In the genomic region with DNA sequence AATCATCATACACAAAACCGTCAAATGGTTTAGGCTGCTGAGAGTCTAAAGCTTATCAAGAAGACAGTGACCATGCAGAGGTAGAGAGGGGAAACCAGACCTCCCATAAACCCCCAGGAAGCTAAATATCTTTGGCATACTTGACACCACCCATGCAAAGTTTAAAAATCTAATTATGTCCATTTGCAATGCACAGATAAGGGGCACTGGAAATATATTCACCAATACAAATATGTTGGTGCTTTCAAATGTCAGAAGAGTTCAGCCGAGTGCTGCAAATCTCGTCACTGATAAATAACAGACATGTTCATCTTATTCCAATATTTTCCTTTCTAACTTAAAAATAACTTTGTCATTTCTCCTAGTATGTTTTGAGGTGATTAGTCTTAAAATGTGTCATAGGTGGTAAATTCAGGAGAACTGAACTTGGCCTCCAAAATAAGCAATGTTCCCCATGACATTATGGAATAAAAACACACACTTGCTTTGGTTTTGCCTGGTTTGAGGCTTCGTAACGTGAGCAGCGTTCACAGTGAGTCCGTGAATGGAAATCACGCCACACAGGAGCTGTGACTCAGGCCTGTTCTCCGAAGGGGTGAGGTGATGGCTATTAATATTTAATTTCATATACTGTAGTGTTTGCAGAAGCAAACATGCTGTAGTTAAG, we compare ENCODE assay signal across 12 cellular contexts.
DNase-seq lines count a peak whose midpoint lies in the region; ATAC-seq and TF ChIP-seq lines count a peak whose summit lies in the region.
"Had no signal": no experiment of that assay in that cellular context is flagged by ENCODE, and none has a peak within 500 bp of the region (broad histone marks: within the 10 kb centered on the region; RNA-seq: fewer than 3 reads in every experiment).

No MANE protein-coding gene starts in this region.

- DNase-seq in NCI-H2029 (lab: John Stamatoyannopoulos, UW) (peak; percentile 38), NCI-H2029 treated with DMSO at 0.1 percent for 48 hours (lab: John Stamatoyannopoulos, UW) (no peak), epithelial cell of proximal tubule (ENCODE audit: low read depth) (peak; percentile 66), myocyte (ENCODE audit: low read depth) (peak; percentile 44), upper lobe of right lung (no peak), T-helper 2 cell (no peak), WERI-Rb-1 (no peak)
- DNase-seq: 8988T, Peyer's patch had no signal

- peaks cover 18% of the 10 kb centered on the region for H3K4me1 ChIP-seq in upper lobe of right lung

- TF ChIP-seq CTCF in epithelial cell of proximal tubule (conservative IDR thresholded peaks at IDR 0.05; ENCODE audit: low read depth, low read length) (no peak), upper lobe of right lung (IDR thresholded peaks at IDR 0.05) (no peak), WERI-Rb-1 (IDR thresholded peaks at IDR 0.05; ENCODE audit: low read depth, low read length) (no peak)

- H3K27ac ChIP-seq in upper lobe of right lung (peak overlapping the region; percentile 87), WERI-Rb-1 (no peak overlapping the region)
- H3K27ac ChIP-seq: KMS-11, neutrophil, Peyer's patch had no signal

- intact Hi-C loops in upper lobe of right lung (cut with DNase I): no loop called here

- no peaks in the 10 kb centered on the region for H3K36me3 ChIP-seq in upper lobe of right lung
- no peaks in the 10 kb centered on the region for H3K36me3 ChIP-seq in WERI-Rb-1
- H3K36me3 ChIP-seq: neutrophil, Peyer's patch had no signal

- H3K9me3 ChIP-seq in upper lobe of right lung (no peaks in the 10 kb centered on the region), WERI-Rb-1 (ENCODE audit: severe bottlenecking) (no peaks in the 10 kb centered on the region)
- H3K9me3 ChIP-seq: neutrophil, Peyer's patch had no signal

- H3K27me3 ChIP-seq in upper lobe of right lung (no peaks in the 10 kb centered on the region), WERI-Rb-1 (ENCODE audit: insufficient read depth, low read depth, severe bottlenecking) (no peaks in the 10 kb centered on the region)
- H3K27me3 ChIP-seq: neutrophil, Peyer's patch had no signal

- H3K4me3 ChIP-seq in epithelial cell of proximal tubule (ENCODE audit: low read depth, low read length) (no peak overlapping the region), upper lobe of right lung (no peak overlapping the region), WERI-Rb-1 (ENCODE audit: low read depth, low read length) (no peak overlapping the region)
- H3K4me3 ChIP-seq: Peyer's patch had no signal

- ATAC-seq in upper lobe of right lung (peak; percentile 88), GM18867 (IDR thresholded peaks at IDR 0.05; ENCODE audit: unreplicated experiment) (no peak)

Comparison
In these comparisons a context has a peak if more than half of its experiments do, and no peak if none do; other contexts are left out.
1. DNase-seq: peak in NCI-H2029 (single experiment), epithelial cell of proximal tubule (single experiment) and myocyte (single experiment); none in NCI-H2029 treated with DMSO at 0.1 percent for 48 hours (single experiment), upper lobe of right lung (single experiment), T-helper 2 cell (0 of 5) and WERI-Rb-1 (single experiment).